Comparison of ENCODE assay signal across 8 cellular contexts in genomic region chr10:119595134-119595714, GRCh38. TPM values are rescaled to one million over a fixed set of nuclear protein-coding genes. Genes with fewer than 3 reads are reported as not detected.
DNase-seq lines count a peak whose midpoint lies in the region; ATAC-seq and TF ChIP-seq lines count a peak whose summit lies in the region.

No MANE protein-coding gene starts in this region.

- peak overlapping the region; percentile 90 to 95 for H3K27ac Mint-ChIP-seq in T-cell

- H3K27me3 Mint-ChIP-seq in T-cell: no peaks in the 10 kb centered on the region

- POLR2A ChIA-PET in T-cell (lab: Charles Lee): interaction anchor here (0.6 to 1.0 kb wide), 4 partner anchors 22 to 541 kb away, joined by 3 to 6 read pairs (median 4); no protein-coding TSS in a partner anchor

- H3K4me1 Mint-ChIP-seq in T-cell: peaks cover 54 to 55% (median 55%) of the 10 kb centered on the region in 3 donors

- H3K36me3 Mint-ChIP-seq in T-cell: peaks cover 11% of the 10 kb centered on the region

- CTCF ChIA-PET in T-cell (lab: Charles Lee): interaction anchor here (0.7 to 1.4 kb wide), 5 partner anchors 10 to 264 kb away, joined by 3 to 4 read pairs (median 3); no protein-coding TSS in a partner anchor

- DNase-seq in DMS 273 (lab: John Stamatoyannopoulos, UW; ENCODE audit: unreplicated experiment) (peak; percentile 40), DMS 273 treated with DMSO at 0.1 percent for 48 hours (lab: John Stamatoyannopoulos, UW) (no peak), T-cell (no peak), foreskin fibroblast (peak in 1 of 2 donors; percentile 65), skeletal muscle cell (ENCODE audit: low read depth) (no peak), NCI-H1092 treated with DMSO at 0.1 percent for 48 hours (lab: John Stamatoyannopoulos, UW) (no peak), KG1 (lab: John Stamatoyannopoulos, UW) (no peak)

- no peaks in the 10 kb centered on the region for H3K9me3 Mint-ChIP-seq in T-cell

- H3K4me3 Mint-ChIP-seq in T-cell: peak overlapping the region; percentile 88 to 99 (median 99)

- TF ChIP-seq CTCF in foreskin fibroblast (IDR thresholded peaks at IDR 0.05; ENCODE audit: low read depth, low read length): no peak

- H3K4me3 ChIP-seq in foreskin fibroblast (ENCODE audit: low read depth in 1 of 2, low read length in 2 of 2) (peak overlapping the region; percentile 72 to 92), skeletal muscle cell (ENCODE audit: low read depth, low read length) (peak overlapping the region; percentile 98)

- ATAC-seq in T-cell (replicated peaks in 1 of 4): no peak
- ATAC-seq in HG03571 (IDR thresholded peaks at IDR 0.05; ENCODE audit: unreplicated experiment): no peak

RNA-seq across cellular contexts. Expression of gene TIAL1, which starts 1.5 kb away (rescaled TPM):
- 100 to 1,000 TPM; 147 to 197 (median 156) TPM for total RNA-seq in T-cell

RNA-seq across cellular contexts. Expression of gene RGS10, which starts 52.7 kb away (rescaled TPM):
- 100 to 1,000 TPM in 4 of 5 donors, 10 to 100 TPM in 1; 77.1 to 163 (median 155) TPM for total RNA-seq in T-cell

RNA-seq across cellular contexts. Expression of gene BAG3, which starts 56.0 kb away (rescaled TPM):
- total RNA-seq in T-cell: 10 to 100 TPM; 20.2 to 36.4 (median 23.7) TPM
